ENCODE assay signal across 8 cellular contexts in genomic region chr1:26827663-26828062, GRCh38. TPM values are rescaled to one million over a fixed set of nuclear protein-coding genes. Genes with fewer than 3 reads are reported as not detected.
DNase-seq lines count a peak whose midpoint lies in the region; ATAC-seq, FAIRE-seq and TF ChIP-seq lines count a peak whose summit lies in the region.

No MANE protein-coding gene starts in this region.

- peaks cover 0 to 2% (median 0%) of the 10 kb centered on the region in 7 donors for H3K9me3 Mint-ChIP-seq in CD14-positive monocyte
- no peaks in the 10 kb centered on the region for H3K9me3 Mint-ChIP-seq in endothelial cell (ENCODE audit: unreplicated experiment)
- no peaks in the 10 kb centered on the region for H3K9me3 Mint-ChIP-seq in neural crest cell

- no peak for ATAC-seq in HG02759 (IDR thresholded peaks at IDR 0.05; ENCODE audit: unreplicated experiment)

- no peaks in the 10 kb centered on the region for H3K9me3 ChIP-seq in NT2/D1 (ENCODE audit: insufficient read depth, low read length)

- peak overlapping the region; percentile 60 for H3K4me3 ChIP-seq in NT2/D1 (ENCODE audit: insufficient read length, low read depth)

- H3K36me3 Mint-ChIP-seq in CD14-positive monocyte (peaks cover 19 to 28% of the 10 kb centered on the region in 2 donors), endothelial cell (ENCODE audit: low read depth, unreplicated experiment) (peaks cover 25% of the 10 kb centered on the region), neural crest cell (ENCODE audit: low read depth) (no peaks in the 10 kb centered on the region)

- TF ChIP-seq CTCF in CD14-positive monocyte (IDR thresholded peaks at IDR 0.05) = no peak
- no peak for TF ChIP-seq CTCF in endothelial cell (IDR thresholded peaks at IDR 0.05; ENCODE audit: unreplicated experiment)
- TF ChIP-seq CTCF in neural crest cell (conservative IDR thresholded peaks at IDR 0.05) = no peak

- H3K27ac Mint-ChIP-seq in CD14-positive monocyte = peak overlapping the region; percentile 78 to 94 (median 89)
- peak overlapping the region; percentile 67 for H3K27ac Mint-ChIP-seq in endothelial cell (ENCODE audit: unreplicated experiment)
- peak overlapping the region; percentile 97 for H3K27ac Mint-ChIP-seq in neural crest cell (ENCODE audit: unreplicated experiment)

- peaks cover 2 to 3% (median 2%) of the 10 kb centered on the region in 3 donors for H3K27me3 Mint-ChIP-seq in CD14-positive monocyte (ENCODE audit: low read depth in 3 of 3)
- H3K27me3 Mint-ChIP-seq in endothelial cell (ENCODE audit: unreplicated experiment) = peaks cover 10% of the 10 kb centered on the region
- no peaks in the 10 kb centered on the region for H3K27me3 Mint-ChIP-seq in neural crest cell (ENCODE audit: low read depth)

- H3K4me1 Mint-ChIP-seq in CD14-positive monocyte (peaks cover 65% of the 10 kb centered on the region), endothelial cell (ENCODE audit: unreplicated experiment) (peaks cover 22% of the 10 kb centered on the region), neural crest cell (peaks cover 30% of the 10 kb centered on the region)

- H3K36me3 ChIP-seq in NT2/D1 (ENCODE audit: insufficient read depth, insufficient read length, low read length) = peaks cover 35% of the 10 kb centered on the region

- H3K27me3 ChIP-seq in NT2/D1 (ENCODE audit: insufficient read depth, insufficient read length) = no peaks in the 10 kb centered on the region

- peak overlapping the region; percentile 83 to 92 for H3K4me3 Mint-ChIP-seq in CD14-positive monocyte
- H3K4me3 Mint-ChIP-seq in endothelial cell (ENCODE audit: unreplicated experiment) = peak overlapping the region; percentile 92
- peak overlapping the region; percentile 94 for H3K4me3 Mint-ChIP-seq in neural crest cell

- intact Hi-C loops in CD14-positive monocyte (cut with micrococcal nuclease) = loop anchor here in 1 of 2 donors (5.0 kb wide), 1 partner anchor 35 kb away; the partner anchor contains the start of gene SFN

- DNase-seq in CD14-positive monocyte (ENCODE audit: low spot score) (no peak), NT2/D1 (ENCODE audit: low read depth, low spot score) (no peak), endothelial cell (ENCODE audit: low spot score) (no peak), neural crest cell (ENCODE audit: low read depth, low spot score) (no peak), occipital lobe (lab: John Stamatoyannopoulos, UW) (no peak), GM19239 (ENCODE audit: insufficient read length, low spot score) (no peak), cerebellar cortex (ENCODE audit: low spot score) (no peak)

- FAIRE-seq in GM19239 (lab: Jason Lieb, UNC) = no peak

- peak overlapping the region; percentile 83 for H3K9ac ChIP-seq in NT2/D1 (ENCODE audit: insufficient read length, low read depth)

- H3K4me1 ChIP-seq in NT2/D1 (ENCODE audit: insufficient read depth, insufficient read length) = peaks cover 23% of the 10 kb centered on the region

RNA-seq across cellular contexts. Expression of gene ZDHHC18, which starts 1.2 kb away (rescaled TPM):
- 1 to 10 TPM; 3.1 to 6.0 TPM for polyA plus RNA-seq in CD14-positive monocyte
- 32.4 TPM for total RNA-seq in endothelial cell (ENCODE audit: unreplicated experiment)
- 41.7 and 44.3 TPM in 2 replicates for total RNA-seq in neural crest cell
- total RNA-seq in occipital lobe = 19.2 TPM

RNA-seq across cellular contexts. Expression of gene SFN, which starts 35.3 kb away (rescaled TPM):
- polyA plus RNA-seq in CD14-positive monocyte = not detected
- 0.54 TPM for total RNA-seq in endothelial cell (ENCODE audit: unreplicated experiment)
- total RNA-seq in neural crest cell = 0.30 TPM in 1 of 2 replicates, not detected in the other
- total RNA-seq in occipital lobe = not detected

RNA-seq across cellular contexts. Expression of gene PIGV, which starts 39.9 kb away (rescaled TPM):
- 1 to 10 TPM; 8.3 to 9.5 TPM for polyA plus RNA-seq in CD14-positive monocyte
- total RNA-seq in endothelial cell (ENCODE audit: unreplicated experiment) = 7.6 TPM
- 8.7 and 11.1 TPM in 2 replicates for total RNA-seq in neural crest cell
- 9.5 TPM for total RNA-seq in occipital lobe
